1 cellular context compared by ENCODE assay signal in genomic region chr3:147412917-147413711, GRCh38.
TF ChIP-seq lines count a peak whose summit lies in the region.

No MANE protein-coding gene starts in this region.

TF ChIP-seq in H1, 55 proteins besides CTCF, POLR2A, EP300 and RAD21:
- no peak for TF ChIP-seq TAF1 (IDR thresholded peaks at IDR 0.05; ENCODE audit: low read depth, low read length)
- no peak for TF ChIP-seq GTF2F1 (IDR thresholded peaks at IDR 0.05; ENCODE audit: borderline replicate concordance, low read depth, low read length)
- no peak for TF ChIP-seq GABPA (IDR thresholded peaks at IDR 0.05; ENCODE audit: borderline replicate concordance, insufficient read depth, low read length)
- no peak for TF ChIP-seq POU5F1 (IDR thresholded peaks at IDR 0.05; ENCODE audit: low read depth, low read length)
- peak; percentile 98 for TF ChIP-seq SUZ12 (IDR thresholded peaks at IDR 0.05; ENCODE audit: low read length)
- TF ChIP-seq SAP30 (IDR thresholded peaks at IDR 0.05; ENCODE audit: insufficient read depth, insufficient replicate concordance, low read length), result peak; percentile 44
- TF ChIP-seq EZH2 (IDR thresholded peaks at IDR 0.05; ENCODE audit: low read depth, low read length, severe bottlenecking), result peak; percentile 92
- peak; percentile 8; the same call in 1 of the 2 replicates for TF ChIP-seq SP1 (IDR thresholded peaks at IDR 0.05; ENCODE audit: low read depth, low read length)
- 0 out of 4 replicates have a peak, but pooled peaks of 1 of the 2 experiments have one; percentile 26 for TF ChIP-seq HDAC2 (IDR thresholded peaks at IDR 0.05; ENCODE audit: borderline replicate concordance in 1 of 2, low read depth in 2 of 2, low read length in 2 of 2)
- TF ChIP-seq SIRT6 (IDR thresholded peaks at IDR 0.05; ENCODE audit: low read length), result no peak
- TF ChIP-seq CHD1 (IDR thresholded peaks at IDR 0.05; ENCODE audit: low read depth, low read length), result no peak
- no peak for TF ChIP-seq TBP (IDR thresholded peaks at IDR 0.05; ENCODE audit: low read depth, low read length)
- TF ChIP-seq JUN (IDR thresholded peaks at IDR 0.05; ENCODE audit: low read depth, low read length), result no peak
- TF ChIP-seq HDAC6 (IDR thresholded peaks at IDR 0.05; ENCODE audit: low read depth, low read length), result no peak
- TF ChIP-seq SP2 (IDR thresholded peaks at IDR 0.05; ENCODE audit: low read length), result no peak
- TF ChIP-seq SIX5 (IDR thresholded peaks at IDR 0.05; ENCODE audit: low read depth, low read length), result no peak
- TF ChIP-seq BCL11A (IDR thresholded peaks at IDR 0.05; ENCODE audit: low read depth in 2 of 2, low read length in 2 of 2), result no peak
- TF ChIP-seq TCF12 (IDR thresholded peaks at IDR 0.05; ENCODE audit: low read depth, low read length), result no peak
- no peak for TF ChIP-seq SP4 (IDR thresholded peaks at IDR 0.05; ENCODE audit: low read length)
- 0 out of 2 replicates have a peak, but pooled peaks have one; percentile 40 for TF ChIP-seq CBX8 (IDR thresholded peaks at IDR 0.05; ENCODE audit: borderline replicate concordance, low read depth, low read length)
- peak; percentile 3 for TF ChIP-seq CHD7 (IDR thresholded peaks at IDR 0.05; ENCODE audit: insufficient replicate concordance, low read length)
- no peak for TF ChIP-seq RFX5 (IDR thresholded peaks at IDR 0.05; ENCODE audit: borderline replicate concordance, low read depth, low read length)
- TF ChIP-seq PHF8 (conservative IDR thresholded peaks at IDR 0.05; ENCODE audit: low read depth, low read length), result no peak
- no peak for TF ChIP-seq ATF2 (IDR thresholded peaks at IDR 0.05; ENCODE audit: low read length)
- peak; percentile 99 for TF ChIP-seq RNF2 (IDR thresholded peaks at IDR 0.05; ENCODE audit: borderline replicate concordance, low read depth, low read length, missing control alignments, poor library complexity, severe bottlenecking)
- peak; percentile 100 for TF ChIP-seq CTBP2 (IDR thresholded peaks at IDR 0.05; ENCODE audit: borderline replicate concordance, insufficient read depth, insufficient read length, low read length)
- no peak for TF ChIP-seq CHD2 (IDR thresholded peaks at IDR 0.05; ENCODE audit: low read length)
- no peak for TF ChIP-seq RXRA (IDR thresholded peaks at IDR 0.05; ENCODE audit: insufficient read depth, low read depth, low read length)
- TF ChIP-seq CREB1 (IDR thresholded peaks at IDR 0.05), result no peak
- TF ChIP-seq CEBPB (IDR thresholded peaks at IDR 0.05; ENCODE audit: low read depth, low read length), result no peak
- TF ChIP-seq KDM5A (IDR thresholded peaks at IDR 0.05; ENCODE audit: low read length), result no peak
- TF ChIP-seq SIN3A (conservative IDR thresholded peaks at IDR 0.05 in 1 of 2, IDR thresholded peaks at IDR 0.05 in 1 of 2; ENCODE audit: low read depth in 1 of 2, low read length in 2 of 2), result no peak
- TF ChIP-seq RBBP5 (IDR thresholded peaks at IDR 0.05; ENCODE audit: borderline replicate concordance, low read depth, low read length), result no peak
- TF ChIP-seq USF2 (IDR thresholded peaks at IDR 0.05; ENCODE audit: low read length), result no peak
- TF ChIP-seq ASH2L (IDR thresholded peaks at IDR 0.05; ENCODE audit: low read length), result peak; percentile 89
